Comparison of ENCODE assay signal across 8 cellular contexts in the genomic region with DNA sequence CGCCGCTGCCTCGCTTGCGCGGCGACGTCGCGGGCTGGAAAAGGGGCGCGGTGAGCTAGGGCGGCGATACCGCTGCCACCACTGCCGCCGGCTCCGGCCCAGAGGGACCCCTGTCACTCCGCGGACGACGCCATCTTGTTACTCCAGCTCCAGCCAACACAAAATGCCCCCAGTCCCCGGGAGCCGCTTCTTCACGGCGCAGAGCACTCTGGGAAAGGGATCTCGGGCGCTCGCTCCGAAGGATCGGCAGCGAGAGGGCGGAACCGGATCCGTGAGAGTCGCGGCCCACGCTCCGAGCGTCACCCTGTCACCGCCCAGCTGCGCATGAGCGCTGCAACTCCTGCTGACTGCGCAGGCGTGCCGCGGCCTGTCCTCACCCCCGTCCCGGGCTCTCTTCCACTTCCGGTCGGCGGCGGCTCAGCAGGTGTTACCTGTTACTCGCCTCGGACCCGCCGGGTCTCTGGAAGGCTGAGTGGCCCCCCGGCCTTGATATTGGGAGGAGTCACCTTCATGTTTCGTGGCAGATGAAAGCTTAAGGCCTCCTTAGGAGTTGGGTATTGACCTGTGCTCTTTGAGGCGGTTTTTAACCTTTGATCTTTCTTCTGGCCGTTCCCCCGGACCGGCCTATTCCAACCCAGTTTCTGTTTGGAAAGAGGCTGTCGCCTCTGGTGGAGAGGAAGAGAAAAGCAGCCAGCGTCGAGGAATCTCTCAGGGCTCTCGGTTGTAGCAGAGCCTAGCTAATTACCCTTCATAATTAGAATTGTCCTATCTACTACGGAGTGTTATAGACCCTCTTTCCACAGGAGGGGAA. TPM values are rescaled to one million over a fixed set of nuclear protein-coding genes. Genes with fewer than 3 reads are reported as not detected.
DNase-seq lines count a peak whose midpoint lies in the region; ATAC-seq and TF ChIP-seq lines count a peak whose summit lies in the region.

A gene (minus strand): TSS at position 213 of the 811 bp plus-strand sequence. CDS start 475 bp downstream, outside the sequence.

- H3K4me3 ChIP-seq in NB4 (ENCODE audit: low read depth, low read length) (peak within 1 kb of the TSS; percentile 94), SK-N-MC (peak within 1 kb of the TSS; percentile 88), gastroesophageal sphincter (peak within 1 kb of the TSS; percentile 55 to 72)

- TF ChIP-seq CTCF in GM10248 (IDR thresholded peaks at IDR 0.05; ENCODE audit: control extremely low read depth, extremely low read depth, low read depth, missing control alignments) (peak; percentile 69), NB4 (IDR thresholded peaks at IDR 0.05; ENCODE audit: low read depth, low read length) (peak; percentile 81), gastroesophageal sphincter (IDR thresholded peaks at IDR 0.05) (peak; percentile 83 to 97 (median 92))

- peak; percentile 90 for ATAC-seq in HG02571 (IDR thresholded peaks at IDR 0.05; ENCODE audit: unreplicated experiment)
- peak; percentile 99 for ATAC-seq in gastroesophageal sphincter

- H3K36me3 Mint-ChIP-seq in activated naive CD4-positive, alpha-beta T cell treated with anti-CD3 and anti-CD28 coated beads, Interleukin-2, amount 10 ng/mL, durations not matched to agents 7 days and 5 days = peaks cover 35% of the 10 kb centered on the region

- H3K9ac ChIP-seq in SK-N-MC (ENCODE audit: insufficient read length) = peak within 1 kb of the TSS; percentile 99

- peaks cover 36% of the 10 kb centered on the region for H3K4me1 Mint-ChIP-seq in activated naive CD4-positive, alpha-beta T cell treated with anti-CD3 and anti-CD28 coated beads, Interleukin-2, amount 10 ng/mL, durations not matched to agents 7 days and 5 days

- peak within 1 kb of the TSS; percentile 88 for H3K27ac ChIP-seq in SK-N-MC
- H3K27ac ChIP-seq in gastroesophageal sphincter = peak within 1 kb of the TSS; percentile 78 to 99 (median 94)

- H3K27ac Mint-ChIP-seq in activated naive CD4-positive, alpha-beta T cell treated with anti-CD3 and anti-CD28 coated beads, Interleukin-2, amount 10 ng/mL, durations not matched to agents 7 days and 5 days = peak within 1 kb of the TSS; percentile 97

- CTCF ChIA-PET in GM10248 (lab: Yijun Ruan, JAX) = interaction anchor here (0.6 to 2.9 kb wide), 33 partner anchors 8 to 439 kb away, joined by 3 to 14 read pairs (median 4); a partner anchor contains a TSS
- CTCF ChIA-PET in activated naive CD4-positive, alpha-beta T cell treated with anti-CD3 and anti-CD28 coated beads, Interleukin-2, amount 10 ng/mL, durations not matched to agents 7 days and 5 days (lab: Charles Lee) = interaction anchor here (0.5 to 3.0 kb wide), 10 partner anchors 11 to 117 kb away, joined by 3 to 24 read pairs (median 4); no protein-coding TSS in a partner anchor

- peaks cover 40% of the 10 kb centered on the region for H3K36me3 ChIP-seq in SK-N-MC (ENCODE audit: insufficient read depth, low read length)
- peaks cover 0 to 22% of the 10 kb centered on the region in 2 donors for H3K36me3 ChIP-seq in gastroesophageal sphincter

- no peaks in the 10 kb centered on the region for H3K27me3 ChIP-seq in gastroesophageal sphincter

- H3K9me3 ChIP-seq in SK-N-MC (ENCODE audit: low read depth, low read length) (no peaks in the 10 kb centered on the region), gastroesophageal sphincter (no peaks in the 10 kb centered on the region)

- peaks cover 4% of the 10 kb centered on the region for H3K27me3 Mint-ChIP-seq in activated naive CD4-positive, alpha-beta T cell treated with anti-CD3 and anti-CD28 coated beads, Interleukin-2, amount 10 ng/mL, durations not matched to agents 7 days and 5 days

- no peaks in the 10 kb centered on the region for H3K9me3 Mint-ChIP-seq in activated naive CD4-positive, alpha-beta T cell treated with anti-CD3 and anti-CD28 coated beads, Interleukin-2, amount 10 ng/mL, durations not matched to agents 7 days and 5 days

- peaks cover 0 to 43% (median 7%) of the 10 kb centered on the region in 3 donors for H3K4me1 ChIP-seq in gastroesophageal sphincter

- 0% methylated on average over 6 to 9 of the region's 67 CpGs for WGBS in gastroesophageal sphincter (ENCODE audit: low coverage in 1 of 2), 2 donors

- peak within 1 kb of the TSS; percentile 95 for H3K4me3 Mint-ChIP-seq in activated naive CD4-positive, alpha-beta T cell treated with anti-CD3 and anti-CD28 coated beads, Interleukin-2, amount 10 ng/mL, durations not matched to agents 7 days and 5 days

- peak; percentile 100 for DNase-seq in GM10248 (ENCODE audit: extremely low spot score)
- peak; percentile 99 for DNase-seq in NB4 (ENCODE audit: low read depth)
- DNase-seq in SK-N-MC (ENCODE audit: low read depth, low spot score) = peak; percentile 80
- DNase-seq in activated naive CD4-positive, alpha-beta T cell treated with anti-CD3 and anti-CD28 coated beads, Interleukin-2, amount 10 ng/mL, durations not matched to agents 7 days and 5 days = peak; percentile 99
- DNase-seq in non-pigmented ciliary epithelial cell (ENCODE audit: low read depth) = peak; percentile 89
- DNase-seq in superior temporal gyrus (ENCODE audit: extremely low spot score) = peak; percentile 99

- TF ChIP-seq POLR2A in NB4 (IDR thresholded peaks at IDR 0.05; ENCODE audit: extremely low read depth, insufficient read length) = peak; percentile 95
- peak; percentile 92 to 94 for TF ChIP-seq POLR2A in gastroesophageal sphincter (IDR thresholded peaks at IDR 0.05)

- POLR2A ChIA-PET in GM10248 (lab: Yijun Ruan, JAX) = interaction anchor here (0.6 to 0.9 kb wide), 2 partner anchors 11 to 33 kb away, joined by 3 to 6 read pairs; no protein-coding TSS in a partner anchor

- no peak for TF ChIP-seq EP300 in gastroesophageal sphincter (IDR thresholded peaks at IDR 0.05)

RNA-seq across cellular contexts. Expression of the gene that starts here (rescaled TPM):
- total RNA-seq in gastroesophageal sphincter = 100 to 1,000 TPM; 264 to 414 (median 344) TPM

Comparison
In these comparisons a context has a peak if more than half of its experiments do, and no peak if none do; other contexts are left out.
1. Peak in every context shown above with its lines: DNase-seq, ATAC-seq, H3K4me3 ChIP-seq and H3K27ac ChIP-seq.